27 cellular contexts compared by ENCODE assay signal in genomic region chr1:5576111-5577065, GRCh38.
"Had no signal": no experiment of that assay in that cellular context is flagged by ENCODE, and none has a peak within 500 bp of the region (broad histone marks: within the 10 kb centered on the region; RNA-seq: fewer than 3 reads in every experiment).

No MANE protein-coding gene starts in this region.

- H3K4me3 Mint-ChIP-seq: effector memory CD8-positive, alpha-beta T cell; memory B cell; mesothelial cell of epicardium; natural killer cell treated with Interleukin-12 subunit alpha and Interleukin-12 subunit beta and Interleukin-15 and Interleukin-18, amount 100 ng/mL, for 72 hours; neural crest cell; stimulated activated naive CD8-positive, alpha-beta T cell treated with anti-CD3 and anti-CD28 coated beads, Interleukin-15, amount 100 ng/mL, for 72 hours had no signal

- H3K36me3 ChIP-seq: colonic mucosa, gastrocnemius medialis, heart left ventricle, neutrophil, right lobe of liver, thyroid gland had no signal

- H3K9me3 ChIP-seq: colonic mucosa, gastrocnemius medialis, heart left ventricle, mucosa of descending colon, neutrophil, right lobe of liver, thyroid gland had no signal

- DNase-seq: dermis blood vessel endothelial cell; effector memory CD8-positive, alpha-beta T cell; foreskin fibroblast; gastrocnemius medialis; heart left ventricle; kidney; mucosa of descending colon; naive B cell; right lobe of liver; small intestine; stimulated activated CD4-positive, alpha-beta T cell treated with anti-CD3 and anti-CD28 coated beads, Interleukin-15, amount 100 ng/mL, for 24 hours; stimulated activated CD4-positive, alpha-beta T cell treated with anti-CD3 and anti-CD28 coated beads, Interleukin-2, amount 100 ng/mL, for 48 hours; stimulated activated CD8-positive, alpha-beta memory T cell treated with anti-CD3 and anti-CD28 coated beads, Interleukin-4, amount 100 ng/mL, for 48 hours; stimulated activated naive CD4-positive, alpha-beta T cell; stimulated activated naive CD8-positive, alpha-beta T cell treated with anti-CD3 and anti-CD28 coated beads, Interleukin-15, amount 100 ng/mL, for 72 hours; thyroid gland; trophoblast cell had no signal

- H3K27ac Mint-ChIP-seq: effector memory CD8-positive, alpha-beta T cell; memory B cell; mesothelial cell of epicardium; naive B cell; natural killer cell treated with Interleukin-12 subunit alpha and Interleukin-12 subunit beta and Interleukin-15 and Interleukin-18, amount 100 ng/mL, for 72 hours; progenitor cell of endocrine pancreas had no signal

- H3K27ac ChIP-seq: colonic mucosa, gastrocnemius medialis, heart left ventricle, hepatocyte, neutrophil, parathyroid adenoma, right lobe of liver, thyroid gland had no signal

- H3K36me3 Mint-ChIP-seq: memory B cell; mesothelial cell of epicardium; naive B cell; natural killer cell treated with Interleukin-12 subunit alpha and Interleukin-12 subunit beta and Interleukin-15 and Interleukin-18, amount 100 ng/mL, for 72 hours had no signal

- H3K4me1 ChIP-seq: colonic mucosa, gastrocnemius medialis, heart left ventricle, parathyroid adenoma, right lobe of liver, thyroid gland had no signal

- H3K4me1 Mint-ChIP-seq: memory B cell, naive B cell, neural crest cell had no signal

- H3K9me3 Mint-ChIP-seq: effector memory CD8-positive, alpha-beta T cell; memory B cell; natural killer cell treated with Interleukin-12 subunit alpha and Interleukin-12 subunit beta and Interleukin-15 and Interleukin-18, amount 100 ng/mL, for 72 hours; stimulated activated naive CD8-positive, alpha-beta T cell treated with anti-CD3 and anti-CD28 coated beads, Interleukin-15, amount 100 ng/mL, for 72 hours had no signal

- H3K27me3 ChIP-seq: colonic mucosa, gastrocnemius medialis, hepatocyte, neutrophil, right lobe of liver, thyroid gland had no signal

- H3K4me3 ChIP-seq: colonic mucosa, gastrocnemius medialis, heart left ventricle, hepatocyte, lung, mucosa of descending colon, right lobe of liver, thyroid gland had no signal
